In the genomic region with DNA sequence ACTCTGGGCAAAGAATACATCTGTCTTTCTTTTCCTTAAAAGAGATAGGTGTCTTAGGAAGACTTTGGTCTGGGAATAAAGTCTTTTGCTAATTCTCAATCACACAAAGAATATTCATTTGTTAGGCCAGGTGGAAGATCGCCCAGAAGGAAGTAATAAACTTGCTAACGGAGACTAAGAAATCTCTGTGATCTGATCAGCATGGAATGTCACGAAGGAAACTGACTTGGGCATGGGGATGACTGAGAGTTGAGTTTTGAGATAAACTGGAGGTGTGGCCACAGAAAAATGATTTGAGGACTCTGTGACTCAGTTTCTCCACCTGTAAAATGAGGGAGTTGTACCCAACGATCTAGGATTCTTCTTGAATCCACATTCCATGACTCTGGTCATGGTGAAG, we compare ENCODE assay signal across 17 cellular contexts.
DNase-seq lines count a peak whose midpoint lies in the region; ATAC-seq and TF ChIP-seq lines count a peak whose summit lies in the region.
"Had no signal": no experiment of that assay in that cellular context is flagged by ENCODE, and none has a peak within 500 bp of the region (broad histone marks: within the 10 kb centered on the region; RNA-seq: fewer than 3 reads in every experiment).

No MANE protein-coding gene starts in this region.

- no peaks in the 10 kb centered on the region for H3K36me3 ChIP-seq in mucosa of descending colon (ENCODE audit: low read depth)
- no peaks in the 10 kb centered on the region for H3K36me3 ChIP-seq in transverse colon
- H3K36me3 ChIP-seq: SJCRH30 had no signal

- no peaks in the 10 kb centered on the region for H3K27me3 ChIP-seq in transverse colon
- H3K27me3 ChIP-seq: SJCRH30 had no signal

- no peaks in the 10 kb centered on the region; the same call in 1 of the 2 replicates for H3K27me3 Mint-ChIP-seq in HFFc6 (ENCODE audit: insufficient read depth)
- H3K27me3 Mint-ChIP-seq: CD4-positive, alpha-beta T cell had no signal

- H3K36me3 Mint-ChIP-seq in HFFc6 (ENCODE audit: low read depth), result no peaks in the 10 kb centered on the region

- DNase-seq in HFFc6 (peak; percentile 16), coronary artery (ENCODE audit: low spot score) (no peak), mucosa of descending colon (peak in 1 of 3 donors; percentile 33), transverse colon (no peak), NCI-H1048 (lab: John Stamatoyannopoulos, UW) (no peak), NCI-H748 treated with DMSO at 0.1 percent for 48 hours (lab: John Stamatoyannopoulos, UW) (no peak), mesenteric fat pad (ENCODE audit: low spot score) (no peak), superior temporal gyrus (ENCODE audit: extremely low spot score) (no peak)
- DNase-seq: activated CD8-positive, alpha-beta memory T cell treated with anti-CD3 and anti-CD28 coated beads for 24 hours; activated naive CD4-positive, alpha-beta T cell treated with Interleukin-2 at 50 U/mL for 16 hours; caudate nucleus; CD4-positive, alpha-beta T cell; NCI-H1105; NCI-H226; SJCRH30; stimulated activated naive CD4-positive, alpha-beta T cell had no signal

- intact Hi-C loops in mucosa of descending colon (cut with DNase I, micrococcal nuclease) (no loop called here), transverse colon (cut with DNase I; ENCODE audit: low total_unique reads) (no loop called here)

- peaks cover 44% of the 10 kb centered on the region for H3K4me1 Mint-ChIP-seq in HFFc6 (ENCODE audit: low read depth)

- peak; percentile 70 for ATAC-seq in mucosa of descending colon

- in situ Hi-C loops in transverse colon (cut with MboI; ENCODE audit: low pct_ligation_motif_present in 1 of 4, low pct_unique_long_range_greater_than_20kb in 1 of 4, low sequenced_read_pairs in 3 of 4), result no loop called here

- peaks cover 9% of the 10 kb centered on the region for H3K4me1 ChIP-seq in mucosa of descending colon (ENCODE audit: low read depth)
- H3K4me1 ChIP-seq in transverse colon, result peaks cover 3 to 30% (median 11%) of the 10 kb centered on the region in 4 donors
- H3K4me1 ChIP-seq: SJCRH30 had no signal

- no peak for TF ChIP-seq CTCF in HFFc6 (IDR thresholded peaks at IDR 0.05)
- TF ChIP-seq CTCF in coronary artery (IDR thresholded peaks at IDR 0.05), result no peak
- no peak for TF ChIP-seq CTCF in mucosa of descending colon (IDR thresholded peaks at IDR 0.05)
- TF ChIP-seq CTCF in transverse colon (IDR thresholded peaks at IDR 0.05), result no peak

- H3K9me3 Mint-ChIP-seq in HFFc6, result no peaks in the 10 kb centered on the region
- H3K9me3 Mint-ChIP-seq: CD4-positive, alpha-beta T cell had no signal

- H3K4me3 ChIP-seq in coronary artery (peak overlapping the region; percentile 5), mucosa of descending colon (no peak overlapping the region), transverse colon (no peak overlapping the region)
- H3K4me3 ChIP-seq: SJCRH30 had no signal

- no peak for TF ChIP-seq POLR2A in transverse colon (IDR thresholded peaks at IDR 0.05)

- 21 to 35% methylated on average over 3 to 4 of the region's 4 CpGs for WGBS in transverse colon (ENCODE audit: low coverage in 1 of 2), 2 donors

- H3K4me3 Mint-ChIP-seq in HFFc6, result peak overlapping the region; percentile 70
- H3K4me3 Mint-ChIP-seq: CD4-positive, alpha-beta T cell had no signal

- TF ChIP-seq EP300 in transverse colon (IDR thresholded peaks at IDR 0.05; ENCODE audit: low read depth), result no peak

- H3K9me3 ChIP-seq in mucosa of descending colon (no peaks in the 10 kb centered on the region), transverse colon (no peaks in the 10 kb centered on the region)
- H3K9me3 ChIP-seq: SJCRH30 had no signal

- peak overlapping the region; percentile 85 for H3K27ac Mint-ChIP-seq in HFFc6
- H3K27ac Mint-ChIP-seq: CD4-positive, alpha-beta T cell; progenitor cell of endocrine pancreas had no signal

- H3K27ac ChIP-seq in coronary artery (peak overlapping the region; percentile 69 to 79), transverse colon (peak overlapping the region; percentile 71 to 87 (median 78))
- H3K27ac ChIP-seq: SJCRH30 had no signal
